In genomic region chr2:28868611-28869010, GRCh38 we compare ENCODE assay signal across 9 cellular contexts. TPM values are rescaled to one million over a fixed set of nuclear protein-coding genes. Genes with fewer than 3 reads are reported as not detected.
DNase-seq lines count a peak whose midpoint lies in the region; ATAC-seq and TF ChIP-seq lines count a peak whose summit lies in the region.
"Had no signal": no experiment of that assay in that cellular context is flagged by ENCODE, and none has a peak within 500 bp of the region (broad histone marks: within the 10 kb centered on the region; RNA-seq: fewer than 3 reads in every experiment).

No MANE protein-coding gene starts in this region.

- no peak for TF ChIP-seq EP300 in tibial nerve (IDR thresholded peaks at IDR 0.05)

- peak overlapping the region in 2 of 4 donors; percentile 50 to 81 for H3K4me3 ChIP-seq in tibial nerve

- H3K27me3 ChIP-seq in tibial nerve: no peaks in the 10 kb centered on the region

- H3K4me3 Mint-ChIP-seq in stimulated activated naive CD8-positive, alpha-beta T cell treated with anti-CD3 and anti-CD28 coated beads, Interleukin-15, Interleukin-2, amounts not matched to agents 100 ng/mL and 50 ng/mL, for 24 hours: peak overlapping the region; percentile 99
- H3K4me3 Mint-ChIP-seq in activated naive CD8-positive, alpha-beta T cell treated with anti-CD3 and anti-CD28 coated beads, Interleukin-2, amount 50 U/mL, for 24 hours: peak overlapping the region; percentile 95
- H3K4me3 Mint-ChIP-seq in memory B cell: peak overlapping the region; percentile 71

- WGBS in tibial nerve, 2 donors: 78 to 82% methylated on average over 12 of the region's 12 CpGs

- peaks cover 56% of the 10 kb centered on the region for H3K4me1 Mint-ChIP-seq in stimulated activated naive CD8-positive, alpha-beta T cell treated with anti-CD3 and anti-CD28 coated beads, Interleukin-15, Interleukin-2, amounts not matched to agents 100 ng/mL and 50 ng/mL, for 24 hours (ENCODE audit: low read depth)
- H3K4me1 Mint-ChIP-seq in activated naive CD8-positive, alpha-beta T cell treated with anti-CD3 and anti-CD28 coated beads, Interleukin-2, amount 50 U/mL, for 24 hours: peaks cover 48% of the 10 kb centered on the region
- peaks cover 27% of the 10 kb centered on the region for H3K4me1 Mint-ChIP-seq in memory B cell

- H3K9me3 Mint-ChIP-seq in stimulated activated naive CD8-positive, alpha-beta T cell treated with anti-CD3 and anti-CD28 coated beads, Interleukin-15, Interleukin-2, amounts not matched to agents 100 ng/mL and 50 ng/mL, for 24 hours: no peaks in the 10 kb centered on the region
- H3K9me3 Mint-ChIP-seq in activated naive CD8-positive, alpha-beta T cell treated with anti-CD3 and anti-CD28 coated beads, Interleukin-2, amount 50 U/mL, for 24 hours: no peaks in the 10 kb centered on the region
- H3K9me3 Mint-ChIP-seq in memory B cell: no peaks in the 10 kb centered on the region

- peaks cover 24% of the 10 kb centered on the region for H3K36me3 Mint-ChIP-seq in stimulated activated naive CD8-positive, alpha-beta T cell treated with anti-CD3 and anti-CD28 coated beads, Interleukin-15, Interleukin-2, amounts not matched to agents 100 ng/mL and 50 ng/mL, for 24 hours (ENCODE audit: low read depth)
- peaks cover 22% of the 10 kb centered on the region for H3K36me3 Mint-ChIP-seq in activated naive CD8-positive, alpha-beta T cell treated with anti-CD3 and anti-CD28 coated beads, Interleukin-2, amount 50 U/mL, for 24 hours (ENCODE audit: low read depth)
- peaks cover 14% of the 10 kb centered on the region for H3K36me3 Mint-ChIP-seq in memory B cell

- H3K27me3 Mint-ChIP-seq in stimulated activated naive CD8-positive, alpha-beta T cell treated with anti-CD3 and anti-CD28 coated beads, Interleukin-15, Interleukin-2, amounts not matched to agents 100 ng/mL and 50 ng/mL, for 24 hours: no peaks in the 10 kb centered on the region
- H3K27me3 Mint-ChIP-seq in activated naive CD8-positive, alpha-beta T cell treated with anti-CD3 and anti-CD28 coated beads, Interleukin-2, amount 50 U/mL, for 24 hours: no peaks in the 10 kb centered on the region
- no peaks in the 10 kb centered on the region for H3K27me3 Mint-ChIP-seq in memory B cell

- no peaks in the 10 kb centered on the region for H3K9me3 ChIP-seq in tibial nerve

- H3K27ac ChIP-seq in tibial nerve: no peak overlapping the region

- peaks cover 0 to 50% (median 15%) of the 10 kb centered on the region in 4 donors for H3K4me1 ChIP-seq in tibial nerve

- no peak overlapping the region for H3K27ac Mint-ChIP-seq in stimulated activated naive CD8-positive, alpha-beta T cell treated with anti-CD3 and anti-CD28 coated beads, Interleukin-15, Interleukin-2, amounts not matched to agents 100 ng/mL and 50 ng/mL, for 24 hours
- peak overlapping the region; percentile 40 for H3K27ac Mint-ChIP-seq in activated naive CD8-positive, alpha-beta T cell treated with anti-CD3 and anti-CD28 coated beads, Interleukin-2, amount 50 U/mL, for 24 hours
- peak overlapping the region; percentile 65 for H3K27ac Mint-ChIP-seq in memory B cell

- no peak for ATAC-seq in stimulated activated naive CD8-positive, alpha-beta T cell treated with anti-CD3 and anti-CD28 coated beads, Interleukin-15, Interleukin-2, amounts not matched to agents 100 U/mL and 50 U/mL, for 24 hours
- ATAC-seq in activated naive CD8-positive, alpha-beta T cell treated with anti-CD3 and anti-CD28 coated beads, Interleukin-2, amount 50 U/mL, for 24 hours: no peak
- no peak for ATAC-seq in memory B cell (ENCODE audit: low read depth)
- no peak for ATAC-seq in HG03097 (IDR thresholded peaks at IDR 0.05; ENCODE audit: low FRiP score, unreplicated experiment)
- ATAC-seq in HG02938 (IDR thresholded peaks at IDR 0.05; ENCODE audit: unreplicated experiment): no peak

- no peak for TF ChIP-seq CTCF in tibial nerve (IDR thresholded peaks at IDR 0.05)

- no peak for DNase-seq in stimulated activated naive CD8-positive, alpha-beta T cell treated with anti-CD3 and anti-CD28 coated beads, Interleukin-15, Interleukin-2, amounts not matched to agents 100 U/mL and 50 U/mL, for 24 hours
- no peak for DNase-seq in activated naive CD8-positive, alpha-beta T cell treated with anti-CD3 and anti-CD28 coated beads, Interleukin-2, amount 50 U/mL, for 24 hours
- DNase-seq in memory B cell (ENCODE audit: low spot score in 2 of 2): no peak
- DNase-seq in tibial nerve (ENCODE audit: low spot score in 2 of 2): no peak
- DNase-seq in Kasumi-1 (lab: John Stamatoyannopoulos, UW): no peak
- DNase-seq: NCI-H2171 treated with DMSO at 0.1 percent for 48 hours had no signal

- TF ChIP-seq POLR2A in tibial nerve (IDR thresholded peaks at IDR 0.05): no peak

- peaks cover 0 to 11% (median 0%) of the 10 kb centered on the region in 3 donors for H3K36me3 ChIP-seq in tibial nerve

RNA-seq across cellular contexts. Expression of gene TRMT61B, which starts 1.5 kb away (rescaled TPM):
- 10 to 100 TPM in 2 of 4 donors, 1 to 10 TPM in 2; 8.5 to 17.8 (median 10.5) TPM for total RNA-seq in tibial nerve

RNA-seq across cellular contexts. Expression of gene WDR43, which starts 25.9 kb away (rescaled TPM):
- 10 to 100 TPM; 32.2 to 57.6 (median 37.0) TPM for total RNA-seq in tibial nerve

RNA-seq across cellular contexts. Expression of gene SPDYA, which starts 58.0 kb away (rescaled TPM):
- 1 to 10 TPM in 3 of 4 donors, under 1 TPM in 1; 0.90 to 5.7 (median 4.6) TPM for total RNA-seq in tibial nerve
